17 cellular contexts compared by ENCODE assay signal in the genomic region with DNA sequence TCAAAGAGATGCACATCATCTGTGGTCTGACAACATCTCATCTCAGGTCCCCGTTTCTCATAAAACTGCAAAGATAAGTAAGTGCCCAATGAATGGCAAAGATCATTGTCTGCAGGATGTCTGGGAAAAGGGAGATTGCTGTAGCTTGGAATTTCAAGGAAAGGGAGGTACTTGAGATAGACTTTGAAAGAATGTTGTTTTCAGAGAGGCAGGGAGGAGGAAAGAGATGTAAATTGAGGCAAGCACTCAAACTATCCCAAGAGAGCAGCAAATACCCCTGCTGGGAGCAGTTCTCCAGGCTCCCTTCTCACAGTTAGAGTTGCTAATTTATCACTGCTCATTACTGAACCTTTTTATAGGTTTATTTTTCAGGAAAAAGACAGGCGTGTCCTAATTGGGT.
DNase-seq lines count a peak whose midpoint lies in the region; ATAC-seq and TF ChIP-seq lines count a peak whose summit lies in the region.
"Had no signal": no experiment of that assay in that cellular context is flagged by ENCODE, and none has a peak within 500 bp of the region (broad histone marks: within the 10 kb centered on the region; RNA-seq: fewer than 3 reads in every experiment).

No MANE protein-coding gene starts in this region.

- intact Hi-C loops in transverse colon (cut with DNase I; ENCODE audit: low total_unique reads) (no loop called here), mucosa of descending colon (cut with DNase I, micrococcal nuclease) (no loop called here)

- TF ChIP-seq CTCF in DOHH2 (IDR thresholded peaks at IDR 0.05; ENCODE audit: low read depth, low read length, poor library complexity, severe bottlenecking) (no peak), mesothelial cell of epicardium (IDR thresholded peaks at IDR 0.05; ENCODE audit: unreplicated experiment) (no peak), transverse colon (IDR thresholded peaks at IDR 0.05) (no peak), mucosa of descending colon (IDR thresholded peaks at IDR 0.05) (no peak)

- H3K27me3 ChIP-seq in DOHH2 (ENCODE audit: control insufficient read depth, low read length) (no peaks in the 10 kb centered on the region), NT2/D1 (ENCODE audit: insufficient read depth, insufficient read length) (no peaks in the 10 kb centered on the region), transverse colon (no peaks in the 10 kb centered on the region)

- WGBS in transverse colon (ENCODE audit: low coverage in 1 of 2), 2 donors, result 62 to 63% methylated on average over 2 of the region's 2 CpGs

- no peaks in the 10 kb centered on the region for H3K36me3 Mint-ChIP-seq in mesothelial cell of epicardium

- no peak overlapping the region for H3K9ac ChIP-seq in NT2/D1 (ENCODE audit: insufficient read length, low read depth)

- in situ Hi-C loops in transverse colon (cut with MboI; ENCODE audit: low pct_ligation_motif_present in 1 of 4, low pct_unique_long_range_greater_than_20kb in 1 of 4, low sequenced_read_pairs in 3 of 4), result no loop called here

- H3K4me1 ChIP-seq in DOHH2 (ENCODE audit: control insufficient read depth, low read length) (peaks cover 89% of the 10 kb centered on the region), NT2/D1 (ENCODE audit: insufficient read depth, insufficient read length) (peaks cover 16% of the 10 kb centered on the region), transverse colon (peaks cover 0 to 4% (median 0%) of the 10 kb centered on the region in 4 donors), mucosa of descending colon (ENCODE audit: low read depth) (no peaks in the 10 kb centered on the region)
- H3K4me1 ChIP-seq: A549 had no signal

- H3K27ac Mint-ChIP-seq in mesothelial cell of epicardium, result peak overlapping the region; percentile 49

- no peaks in the 10 kb centered on the region for H3K79me2 ChIP-seq in DOHH2 (ENCODE audit: control insufficient read depth, low read length)

- H3K4me3 Mint-ChIP-seq in mesothelial cell of epicardium, result no peak overlapping the region

- H3F3A ChIP-seq in DOHH2 (ENCODE audit: control insufficient read depth, insufficient read depth), result peaks cover 9% of the 10 kb centered on the region

- DNase-seq in NT2/D1 (ENCODE audit: low read depth, low spot score) (peak; percentile 84), iPS DF 19.7 (ENCODE audit: low read depth, low spot score) (peak; percentile 82), mesothelial cell of epicardium (ENCODE audit: low spot score in 2 of 2, unreplicated experiment in 2 of 2) (no peak), transverse colon (no peak), MV-4-11 (lab: John Stamatoyannopoulos, UW) (no peak), mucosa of descending colon (no peak)
- no peak for DNase-seq in stimulated activated CD8-positive, alpha-beta memory T cell treated with anti-CD3 and anti-CD28 coated beads, Interleukin-4, amount 100 ng/mL, for 48 hours
- DNase-seq: DMS79, GDM1, GOT3, Kasumi-1, NCI-H187 treated with DMSO at 0.1 percent for 48 hours, NCI-H446 had no signal

- H3K27me3 Mint-ChIP-seq in mesothelial cell of epicardium (ENCODE audit: low read depth), result no peaks in the 10 kb centered on the region

- H3K4me1 Mint-ChIP-seq in mesothelial cell of epicardium, result peaks cover 64% of the 10 kb centered on the region

- H3K4me3 ChIP-seq in DOHH2 (ENCODE audit: low read length), result peak overlapping the region; percentile 39
- no peak overlapping the region for H3K4me3 ChIP-seq in NT2/D1 (ENCODE audit: insufficient read length, low read depth)
- H3K4me3 ChIP-seq in transverse colon, result no peak overlapping the region
- no peak overlapping the region for H3K4me3 ChIP-seq in mucosa of descending colon
- H3K4me3 ChIP-seq: A549 had no signal

- H3K27ac ChIP-seq in DOHH2 (ENCODE audit: low read depth, low read length) (peak overlapping the region; percentile 58), transverse colon (no peak overlapping the region)
- H3K27ac ChIP-seq: A549 had no signal

- no peaks in the 10 kb centered on the region; the same call in 1 of the 2 replicates for H3K36me3 ChIP-seq in DOHH2 (ENCODE audit: control insufficient read depth, low read length)
- no peaks in the 10 kb centered on the region for H3K36me3 ChIP-seq in NT2/D1 (ENCODE audit: insufficient read depth, insufficient read length, low read length)
- H3K36me3 ChIP-seq in transverse colon, result no peaks in the 10 kb centered on the region
- H3K36me3 ChIP-seq in mucosa of descending colon (ENCODE audit: low read depth), result no peaks in the 10 kb centered on the region

- H3K4me2 ChIP-seq in DOHH2 (ENCODE audit: low read length), result peak overlapping the region; percentile 51
- H3K4me2 ChIP-seq: A549 had no signal

- no peak for TF ChIP-seq POLR2A in transverse colon (IDR thresholded peaks at IDR 0.05)

- H3K9me3 ChIP-seq in DOHH2 (ENCODE audit: control insufficient read depth, insufficient read depth, low read length) (no peaks in the 10 kb centered on the region), NT2/D1 (ENCODE audit: insufficient read depth, low read length) (peaks cover 10% of the 10 kb centered on the region; the same call in 1 of the 2 replicates), transverse colon (no peaks in the 10 kb centered on the region), mucosa of descending colon (no peaks in the 10 kb centered on the region)
- H3K9me3 ChIP-seq: A549 had no signal

- no peak for TF ChIP-seq EP300 in transverse colon (IDR thresholded peaks at IDR 0.05; ENCODE audit: low read depth)

- no peaks in the 10 kb centered on the region for H3K9me2 ChIP-seq in DOHH2 (replicated peaks; ENCODE audit: control insufficient read depth, low read length)

- ATAC-seq in mucosa of descending colon, result no peak
- ATAC-seq: A549, Panc1, Right ventricle myocardium inferior had no signal

- H4K20me1 ChIP-seq in DOHH2 (ENCODE audit: control insufficient read depth, insufficient read depth, low read depth, low read length), result no peaks in the 10 kb centered on the region

- peaks cover 6% of the 10 kb centered on the region for H3K9me3 Mint-ChIP-seq in mesothelial cell of epicardium

Comparison
In these comparisons a context has a peak if more than half of its experiments do, and no peak if none do; other contexts are left out.
1. DNase-seq: peak in NT2/D1 (single experiment) and iPS DF 19.7 (single experiment); none in mesothelial cell of epicardium (0 of 2), transverse colon (single experiment), MV-4-11 (single experiment), mucosa of descending colon (0 of 3) and stimulated activated CD8-positive, alpha-beta memory T cell treated with anti-CD3 and anti-CD28 coated beads, Interleukin-4, amount 100 ng/mL, for 48 hours (single experiment).